ENCODE assay signal across 9 cellular contexts in genomic region chr7:105654994-105655900, GRCh38.
A peak's percentile ranks its signal among the peaks of the same experiment; 100 is the strongest.
DNase-seq lines count a peak whose midpoint lies in the region; ATAC-seq and TF ChIP-seq lines count a peak whose summit lies in the region.
"Had no signal": no experiment of that assay in that cellular context is flagged by ENCODE, and none has a peak within 500 bp of the region (broad histone marks: within the 10 kb centered on the region; RNA-seq: fewer than 3 reads in every experiment).

No MANE protein-coding gene starts in this region.

- ATAC-seq in lower lobe of right lung, result peak; percentile 43
- ATAC-seq in GM18858 (IDR thresholded peaks at IDR 0.05; ENCODE audit: unreplicated experiment), result no peak
- ATAC-seq in HG02870 (IDR thresholded peaks at IDR 0.05; ENCODE audit: unreplicated experiment), result no peak

- TF ChIP-seq CTCF in AG04450 (IDR thresholded peaks at IDR 0.05; ENCODE audit: low read depth, low read length) (no peak), astrocyte of the spinal cord (IDR thresholded peaks at IDR 0.05; ENCODE audit: low read depth, low read length) (no peak), lower lobe of right lung (IDR thresholded peaks at IDR 0.05) (no peak)

- H3K27me3 ChIP-seq in AG04450 (ENCODE audit: control insufficient read depth, insufficient read depth, low read length), result no peaks in the 10 kb centered on the region
- no peaks in the 10 kb centered on the region for H3K27me3 ChIP-seq in lower lobe of right lung (ENCODE audit: low read depth)

- H3K4me1 ChIP-seq in lower lobe of right lung, result peaks cover 23% of the 10 kb centered on the region

- H3K27ac ChIP-seq in AG04450 (ENCODE audit: low read depth, low read length) (no peak overlapping the region), lower lobe of right lung (no peak overlapping the region)

- DNase-seq in AG04450 (ENCODE audit: low read depth, low spot score) (peak; percentile 21), LHCN-M2 (ENCODE audit: low read depth) (peak; percentile 50), astrocyte of the spinal cord (ENCODE audit: low read depth, low spot score) (peak; percentile 62), lower lobe of right lung (no peak), cerebellar nuclear complex (lab: John Stamatoyannopoulos, UW) (no peak), CD1c-positive myeloid dendritic cell (ENCODE audit: extremely low spot score) (no peak)
- DNase-seq: CD4-positive, CD25-positive, alpha-beta regulatory T cell had no signal

- POLR2A ChIA-PET in AG04450 (lab: Yijun Ruan, JAX), result no interaction called here

- no peaks in the 10 kb centered on the region for H3K9me3 ChIP-seq in AG04450 (ENCODE audit: control insufficient read depth, insufficient read depth, low read length)
- H3K9me3 ChIP-seq in lower lobe of right lung, result no peaks in the 10 kb centered on the region

- H3K4me3 ChIP-seq in AG04450 (ENCODE audit: low read depth, low read length), result no peak overlapping the region
- no peak overlapping the region for H3K4me3 ChIP-seq in astrocyte of the spinal cord (ENCODE audit: low read depth, low read length)
- H3K4me3 ChIP-seq in lower lobe of right lung, result no peak overlapping the region

- in situ Hi-C loops in astrocyte of the spinal cord (cut with HindIII; ENCODE audit: low sequenced_read_pairs), result no loop called here

- intact Hi-C loops in lower lobe of right lung (cut with DNase I), result loop anchor here (5.0 kb wide), 1 partner anchor 387 kb away; no protein-coding TSS in a partner anchor

- CTCF ChIA-PET in AG04450 (lab: Charles Lee), result interaction anchor here (0.7 to 1.9 kb wide), 5 partner anchors 19 to 1952 kb away, joined by 3 to 14 read pairs (median 4); no protein-coding TSS in a partner anchor

- peaks cover 10% of the 10 kb centered on the region for H3K36me3 ChIP-seq in lower lobe of right lung

Comparison
In these comparisons a context has a peak if more than half of its experiments do, and no peak if none do; other contexts are left out.
1. DNase-seq: peak in AG04450 (single experiment), LHCN-M2 (single experiment) and astrocyte of the spinal cord (single experiment); none in lower lobe of right lung (single experiment), cerebellar nuclear complex (0 of 2) and CD1c-positive myeloid dendritic cell (single experiment).
2. ATAC-seq: peak in lower lobe of right lung (2 of 2); none in GM18858 (single experiment) and HG02870 (single experiment).